8 cellular contexts compared by ENCODE assay signal in the genomic region with DNA sequence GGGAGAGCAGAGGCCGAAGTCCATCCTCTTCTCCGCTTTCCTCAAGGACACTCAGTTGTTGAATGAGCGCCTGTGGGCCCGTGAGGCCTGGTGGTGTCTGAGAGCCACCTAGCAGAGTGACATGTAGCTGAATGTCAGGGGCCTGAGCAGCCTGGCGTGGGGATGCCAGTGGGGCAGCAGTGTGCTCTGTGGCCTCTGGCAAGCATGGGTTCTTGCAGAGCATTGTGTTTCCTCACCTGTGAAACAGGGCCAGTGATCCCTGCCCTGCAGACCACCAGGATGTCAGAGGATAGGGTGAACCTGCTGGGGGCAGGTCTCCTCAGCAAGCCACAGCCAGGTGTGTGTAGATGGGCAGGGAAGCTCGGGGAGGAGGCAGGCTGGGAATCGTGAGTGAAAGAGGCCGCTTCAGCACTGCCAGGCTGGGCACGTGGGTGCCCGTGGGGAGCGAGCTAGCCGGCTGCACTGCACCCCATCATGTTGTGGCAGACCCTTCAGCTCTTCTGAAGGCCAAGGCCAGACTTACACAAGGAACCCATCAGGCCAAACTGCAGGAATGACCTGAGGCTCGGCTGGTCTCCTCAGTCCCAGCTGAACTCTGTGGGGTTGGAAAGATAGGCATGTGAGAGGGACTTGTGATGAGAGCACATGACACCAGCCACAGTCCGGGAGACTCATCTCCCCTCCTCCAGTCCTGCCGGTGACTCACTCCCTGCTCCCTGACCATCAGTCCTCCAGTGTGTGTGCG. TPM values are rescaled to one million over a fixed set of nuclear protein-coding genes. Genes with fewer than 3 reads are reported as not detected.
DNase-seq lines count a peak whose midpoint lies in the region; TF ChIP-seq lines count a peak whose summit lies in the region.

No MANE protein-coding gene starts in this region.

- CTCF ChIA-PET in MCF 10A (lab: Yijun Ruan, JAX): interaction anchor here (0.9 to 1.5 kb wide), 4 partner anchors 12 to 241 kb away, joined by 3 to 8 read pairs (median 4); no protein-coding TSS in a partner anchor

- no peaks in the 10 kb centered on the region for H3K27me3 ChIP-seq in kidney epithelial cell (ENCODE audit: control insufficient read depth, insufficient read depth, low read length)

- BruUV-seq in MCF 10A (replicated peaks; lab: Mats Ljungman, UMichigan): no TSS peak

- peak overlapping the region; percentile 65 for H3K27ac Mint-ChIP-seq in MCF 10A (ENCODE audit: low read depth, unreplicated experiment)

- peak overlapping the region; percentile 50 for H3K4me3 Mint-ChIP-seq in MCF 10A (ENCODE audit: unreplicated experiment)

- DNase-seq in AG09309 (ENCODE audit: low read depth) (peak; percentile 73), HuH-7.5 (ENCODE audit: low spot score) (peak; percentile 60), MCF 10A (ENCODE audit: unreplicated experiment) (peak; percentile 86), kidney epithelial cell (ENCODE audit: low read depth) (peak; percentile 92), superior temporal gyrus (ENCODE audit: extremely low spot score) (peak; percentile 76), activated gamma-delta T cell treated with Interleukin-2 at 50 U/mL for 16 hours (no peak), NCI-H1694 treated with DMSO at 0.1 percent for 48 hours (lab: John Stamatoyannopoulos, UW) (no peak)
- no peak for DNase-seq in stimulated activated CD4-positive, alpha-beta T cell treated with anti-CD3 and anti-CD28 coated beads, Interleukin-1b, Interleukin-23, amount 100 ng/mL, for 48 hours

- H3K27me3 Mint-ChIP-seq in MCF 10A (ENCODE audit: insufficient read depth, unreplicated experiment): no peaks in the 10 kb centered on the region

- no peaks in the 10 kb centered on the region for H3K36me3 Mint-ChIP-seq in MCF 10A (ENCODE audit: insufficient read depth, unreplicated experiment)

- TF ChIP-seq CTCF in AG09309 (IDR thresholded peaks at IDR 0.05; ENCODE audit: control insufficient read depth, insufficient read depth, low read depth, low read length, missing control alignments) (no peak), MCF 10A (IDR thresholded peaks at IDR 0.05; ENCODE audit: unreplicated experiment) (no peak), kidney epithelial cell (IDR thresholded peaks at IDR 0.05; ENCODE audit: insufficient read depth, low read length, poor library complexity, severe bottlenecking) (no peak)

- H3K36me3 ChIP-seq in kidney epithelial cell (ENCODE audit: control insufficient read depth, insufficient read depth, low read length): no peaks in the 10 kb centered on the region

- no peaks in the 10 kb centered on the region for H3K9me3 Mint-ChIP-seq in MCF 10A (ENCODE audit: unreplicated experiment)

- peaks cover 58% of the 10 kb centered on the region for H3K4me1 Mint-ChIP-seq in MCF 10A (ENCODE audit: insufficient read depth, unreplicated experiment)

- POLR2A ChIA-PET in MCF 10A (lab: Yijun Ruan, JAX): interaction anchor here (0.6 to 1.2 kb wide), 8 partner anchors 10 to 80 kb away, joined by 3 to 4 read pairs (median 3); partner anchors contain the start of genes BLOC1S3, GEMIN7 and TRAPPC6A

- intact Hi-C loops in MCF 10A (cut with micrococcal nuclease): loop anchor here (10.0 kb wide), 2 partner anchors 147 to 237 kb away; partner anchors contain the start of gene EXOC3L2

- H3K4me3 ChIP-seq in AG09309 (ENCODE audit: control insufficient read depth, low read depth, low read length): no peak overlapping the region
- no peak overlapping the region for H3K4me3 ChIP-seq in kidney epithelial cell (ENCODE audit: low read depth, low read length)

RNA-seq across cellular contexts. Expression of gene PPP1R37, which starts 5.0 kb away (rescaled TPM):
- total RNA-seq in MCF 10A (2022) (22.0 and 22.5 TPM in 2 replicates), kidney epithelial cell (36.5 and 52.0 TPM in 2 replicates)

RNA-seq across cellular contexts. Expression of gene GEMIN7, which starts 18.9 kb away (rescaled TPM):
- total RNA-seq in MCF 10A (2022) (21.0 and 21.8 TPM in 2 replicates), kidney epithelial cell (50.8 and 63.6 TPM in 2 replicates)

RNA-seq across cellular contexts. Expression of gene ZNF296, which starts 21.7 kb away (rescaled TPM):
- total RNA-seq in MCF 10A (2022): 2.0 and 2.7 TPM in 2 replicates
- total RNA-seq in kidney epithelial cell: 1.0 and 1.1 TPM in 2 replicates

RNA-seq across cellular contexts. Expression of gene CLASRP, which starts 59.1 kb away (rescaled TPM):
- 71.7 and 83.5 TPM in 2 replicates for total RNA-seq in MCF 10A (2022)
- 65.7 and 77.9 TPM in 2 replicates for total RNA-seq in kidney epithelial cell

Comparison
In these comparisons a context has a peak if more than half of its experiments do, and no peak if none do; other contexts are left out.
1. DNase-seq: peak in AG09309 (single experiment), HuH-7.5 (single experiment), MCF 10A (single experiment), kidney epithelial cell (single experiment) and superior temporal gyrus (single experiment); none in activated gamma-delta T cell treated with Interleukin-2 at 50 U/mL for 16 hours (single experiment), NCI-H1694 treated with DMSO at 0.1 percent for 48 hours (single experiment) and stimulated activated CD4-positive, alpha-beta T cell treated with anti-CD3 and anti-CD28 coated beads, Interleukin-1b, Interleukin-23, amount 100 ng/mL, for 48 hours (single experiment).